Comparison of ENCODE assay signal across 3 cellular contexts in the genomic region with DNA sequence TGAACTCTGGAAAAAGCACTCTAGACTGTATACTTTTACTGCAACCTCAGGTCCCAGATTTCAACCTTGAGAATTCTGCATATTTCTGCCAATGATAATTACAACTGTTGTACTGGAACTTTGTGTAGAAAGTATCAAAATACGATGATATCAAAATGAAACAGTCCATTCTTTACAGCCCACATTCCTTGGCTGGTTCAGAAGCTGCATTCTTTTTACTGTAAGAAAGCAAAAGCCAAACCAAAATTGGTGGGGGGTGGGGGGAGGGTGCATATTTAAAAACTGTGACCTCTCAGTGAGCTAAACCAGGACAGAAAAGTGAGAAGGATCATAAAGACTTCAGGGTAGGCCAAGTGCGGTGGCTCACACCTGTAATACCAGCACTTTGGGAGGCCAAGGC.
TF ChIP-seq lines count a peak whose summit lies in the region.

No MANE protein-coding gene starts in this region.

TF ChIP-seq in GM12878, 131 proteins besides CTCF, POLR2A, EP300 and RAD21 (continues in another document):
- TF ChIP-seq, protein P1, sequence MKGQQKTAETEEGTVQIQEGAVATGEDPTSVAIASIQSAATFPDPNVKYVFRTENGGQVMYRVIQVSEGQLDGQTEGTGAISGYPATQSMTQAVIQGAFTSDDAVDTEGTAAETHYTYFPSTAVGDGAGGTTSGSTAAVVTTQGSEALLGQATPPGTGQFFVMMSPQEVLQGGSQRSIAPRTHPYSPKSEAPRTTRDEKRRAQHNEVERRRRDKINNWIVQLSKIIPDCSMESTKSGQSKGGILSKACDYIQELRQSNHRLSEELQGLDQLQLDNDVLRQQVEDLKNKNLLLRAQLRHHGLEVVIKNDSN (IDR thresholded peaks at IDR 0.05; ENCODE audit: borderline replicate concordance, extremely low read length, insufficient read depth, low read depth, low read length), result no peak
- TF ChIP-seq ZSCAN29 (IDR thresholded peaks at IDR 0.05) (no peak), PAX5 (IDR thresholded peaks at IDR 0.05; ENCODE audit: borderline replicate concordance, low read depth, low read length) (no peak), MXI1 (IDR thresholded peaks at IDR 0.05; ENCODE audit: low read depth, low read length) (no peak), SUPT20H (IDR thresholded peaks at IDR 0.05; ENCODE audit: borderline replicate concordance, control insufficient read depth, low read depth, low read length) (no peak), HCFC1 (IDR thresholded peaks at IDR 0.05; ENCODE audit: low read length) (no peak), HDAC2 (IDR thresholded peaks at IDR 0.05) (no peak), YY1 (IDR thresholded peaks at IDR 0.05; ENCODE audit: low read depth, low read length) (no peak), RELA (IDR thresholded peaks at IDR 0.05; ENCODE audit: borderline replicate concordance, partially characterized antibody) (no peak), EED (IDR thresholded peaks at IDR 0.05; ENCODE audit: low read depth) (no peak), FOS (IDR thresholded peaks at IDR 0.05; ENCODE audit: borderline replicate concordance, extremely low read depth, insufficient read length) (no peak)
- TF ChIP-seq, protein P2, sequence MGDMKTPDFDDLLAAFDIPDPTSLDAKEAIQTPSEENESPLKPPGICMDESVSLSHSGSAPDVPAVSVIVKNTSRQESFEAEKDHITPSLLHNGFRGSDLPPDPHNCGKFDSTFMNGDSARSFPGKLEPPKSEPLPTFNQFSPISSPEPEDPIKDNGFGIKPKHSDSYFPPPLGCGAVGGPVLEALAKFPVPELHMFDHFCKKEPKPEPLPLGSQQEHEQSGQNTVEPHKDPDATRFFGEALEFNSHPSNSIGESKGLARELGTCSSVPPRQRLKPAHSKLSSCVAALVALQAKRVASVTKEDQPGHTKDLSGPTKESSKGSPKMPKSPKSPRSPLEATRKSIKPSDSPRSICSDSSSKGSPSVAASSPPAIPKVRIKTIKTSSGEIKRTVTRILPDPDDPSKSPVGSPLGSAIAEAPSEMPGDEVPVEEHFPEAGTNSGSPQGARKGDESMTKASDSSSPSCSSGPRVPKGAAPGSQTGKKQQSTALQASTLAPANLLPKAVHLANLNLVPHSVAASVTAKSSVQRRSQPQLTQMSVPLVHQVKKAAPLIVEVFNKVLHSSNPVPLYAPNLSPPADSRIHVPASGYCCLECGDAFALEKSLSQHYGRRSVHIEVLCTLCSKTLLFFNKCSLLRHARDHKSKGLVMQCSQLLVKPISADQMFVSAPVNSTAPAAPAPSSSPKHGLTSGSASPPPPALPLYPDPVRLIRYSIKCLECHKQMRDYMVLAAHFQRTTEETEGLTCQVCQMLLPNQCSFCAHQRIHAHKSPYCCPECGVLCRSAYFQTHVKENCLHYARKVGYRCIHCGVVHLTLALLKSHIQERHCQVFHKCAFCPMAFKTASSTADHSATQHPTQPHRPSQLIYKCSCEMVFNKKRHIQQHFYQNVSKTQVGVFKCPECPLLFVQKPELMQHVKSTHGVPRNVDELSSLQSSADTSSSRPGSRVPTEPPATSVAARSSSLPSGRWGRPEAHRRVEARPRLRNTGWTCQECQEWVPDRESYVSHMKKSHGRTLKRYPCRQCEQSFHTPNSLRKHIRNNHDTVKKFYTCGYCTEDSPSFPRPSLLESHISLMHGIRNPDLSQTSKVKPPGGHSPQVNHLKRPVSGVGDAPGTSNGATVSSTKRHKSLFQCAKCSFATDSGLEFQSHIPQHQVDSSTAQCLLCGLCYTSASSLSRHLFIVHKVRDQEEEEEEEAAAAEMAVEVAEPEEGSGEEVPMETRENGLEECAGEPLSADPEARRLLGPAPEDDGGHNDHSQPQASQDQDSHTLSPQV (IDR thresholded peaks at IDR 0.05), result no peak
- TF ChIP-seq, protein P3, sequence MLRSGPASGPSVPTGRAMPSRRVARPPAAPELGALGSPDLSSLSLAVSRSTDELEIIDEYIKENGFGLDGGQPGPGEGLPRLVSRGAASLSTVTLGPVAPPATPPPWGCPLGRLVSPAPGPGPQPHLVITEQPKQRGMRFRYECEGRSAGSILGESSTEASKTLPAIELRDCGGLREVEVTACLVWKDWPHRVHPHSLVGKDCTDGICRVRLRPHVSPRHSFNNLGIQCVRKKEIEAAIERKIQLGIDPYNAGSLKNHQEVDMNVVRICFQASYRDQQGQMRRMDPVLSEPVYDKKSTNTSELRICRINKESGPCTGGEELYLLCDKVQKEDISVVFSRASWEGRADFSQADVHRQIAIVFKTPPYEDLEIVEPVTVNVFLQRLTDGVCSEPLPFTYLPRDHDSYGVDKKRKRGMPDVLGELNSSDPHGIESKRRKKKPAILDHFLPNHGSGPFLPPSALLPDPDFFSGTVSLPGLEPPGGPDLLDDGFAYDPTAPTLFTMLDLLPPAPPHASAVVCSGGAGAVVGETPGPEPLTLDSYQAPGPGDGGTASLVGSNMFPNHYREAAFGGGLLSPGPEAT (IDR thresholded peaks at IDR 0.05; ENCODE audit: low read depth), result no peak

TF ChIP-seq in GM23338, 12 proteins besides CTCF, POLR2A, EP300 and RAD21 (continues in another document):
- TF ChIP-seq ZNF331 (CRISPR knock-in tag; IDR thresholded peaks at IDR 0.05; ENCODE audit: low read depth) (no peak), ZNF114 (CRISPR knock-in tag; IDR thresholded peaks at IDR 0.05) (no peak), CREB1 (CRISPR knock-in tag; IDR thresholded peaks at IDR 0.05; ENCODE audit: low read depth) (no peak), ZNF462 (CRISPR knock-in tag; IDR thresholded peaks at IDR 0.05) (no peak)

TF ChIP-seq in WTC11, 78 proteins besides CTCF, POLR2A, EP300 and RAD21:
- no peak for TF ChIP-seq MLX (CRISPR knock-in tag; IDR thresholded peaks at IDR 0.05)
- TF ChIP-seq ZBTB21 (CRISPR knock-in tag; IDR thresholded peaks at IDR 0.05; ENCODE audit: borderline replicate concordance), result no peak
- TF ChIP-seq NFYB (CRISPR knock-in tag; conservative IDR thresholded peaks at IDR 0.05; ENCODE audit: low read depth), result no peak
- TF ChIP-seq MYBL2 (CRISPR knock-in tag; IDR thresholded peaks at IDR 0.05), result no peak
- TF ChIP-seq ZNF512 (CRISPR knock-in tag; IDR thresholded peaks at IDR 0.05; ENCODE audit: borderline replicate concordance), result no peak
- TF ChIP-seq, protein P4, sequence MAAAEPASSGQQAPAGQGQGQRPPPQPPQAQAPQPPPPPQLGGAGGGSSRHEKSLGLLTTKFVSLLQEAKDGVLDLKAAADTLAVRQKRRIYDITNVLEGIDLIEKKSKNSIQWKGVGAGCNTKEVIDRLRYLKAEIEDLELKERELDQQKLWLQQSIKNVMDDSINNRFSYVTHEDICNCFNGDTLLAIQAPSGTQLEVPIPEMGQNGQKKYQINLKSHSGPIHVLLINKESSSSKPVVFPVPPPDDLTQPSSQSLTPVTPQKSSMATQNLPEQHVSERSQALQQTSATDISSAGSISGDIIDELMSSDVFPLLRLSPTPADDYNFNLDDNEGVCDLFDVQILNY (CRISPR knock-in tag; IDR thresholded peaks at IDR 0.05), result no peak
- TF ChIP-seq, protein P5, sequence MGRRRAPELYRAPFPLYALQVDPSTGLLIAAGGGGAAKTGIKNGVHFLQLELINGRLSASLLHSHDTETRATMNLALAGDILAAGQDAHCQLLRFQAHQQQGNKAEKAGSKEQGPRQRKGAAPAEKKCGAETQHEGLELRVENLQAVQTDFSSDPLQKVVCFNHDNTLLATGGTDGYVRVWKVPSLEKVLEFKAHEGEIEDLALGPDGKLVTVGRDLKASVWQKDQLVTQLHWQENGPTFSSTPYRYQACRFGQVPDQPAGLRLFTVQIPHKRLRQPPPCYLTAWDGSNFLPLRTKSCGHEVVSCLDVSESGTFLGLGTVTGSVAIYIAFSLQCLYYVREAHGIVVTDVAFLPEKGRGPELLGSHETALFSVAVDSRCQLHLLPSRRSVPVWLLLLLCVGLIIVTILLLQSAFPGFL (CRISPR knock-in tag; IDR thresholded peaks at IDR 0.05; ENCODE audit: borderline replicate concordance), result no peak
- TF ChIP-seq SMAD4 (CRISPR knock-in tag; IDR thresholded peaks at IDR 0.05), result no peak
- TF ChIP-seq HMGA2 (CRISPR knock-in tag; IDR thresholded peaks at IDR 0.05), result no peak
- no peak for TF ChIP-seq ZNF317 (CRISPR knock-in tag; IDR thresholded peaks at IDR 0.05; ENCODE audit: borderline replicate concordance, low read depth)
- TF ChIP-seq FOXJ3 (CRISPR knock-in tag; IDR thresholded peaks at IDR 0.05; ENCODE audit: borderline replicate concordance), result no peak
- TF ChIP-seq ZSCAN18 (CRISPR knock-in tag; IDR thresholded peaks at IDR 0.05), result no peak
- TF ChIP-seq, protein P6, sequence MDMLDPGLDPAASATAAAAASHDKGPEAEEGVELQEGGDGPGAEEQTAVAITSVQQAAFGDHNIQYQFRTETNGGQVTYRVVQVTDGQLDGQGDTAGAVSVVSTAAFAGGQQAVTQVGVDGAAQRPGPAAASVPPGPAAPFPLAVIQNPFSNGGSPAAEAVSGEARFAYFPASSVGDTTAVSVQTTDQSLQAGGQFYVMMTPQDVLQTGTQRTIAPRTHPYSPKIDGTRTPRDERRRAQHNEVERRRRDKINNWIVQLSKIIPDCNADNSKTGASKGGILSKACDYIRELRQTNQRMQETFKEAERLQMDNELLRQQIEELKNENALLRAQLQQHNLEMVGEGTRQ (CRISPR knock-in tag; IDR thresholded peaks at IDR 0.05), result no peak
TF ChIP-seq in WTC11: peak in this region for 0.
